Comparison of ENCODE assay signal across 8 cellular contexts in the genomic region with DNA sequence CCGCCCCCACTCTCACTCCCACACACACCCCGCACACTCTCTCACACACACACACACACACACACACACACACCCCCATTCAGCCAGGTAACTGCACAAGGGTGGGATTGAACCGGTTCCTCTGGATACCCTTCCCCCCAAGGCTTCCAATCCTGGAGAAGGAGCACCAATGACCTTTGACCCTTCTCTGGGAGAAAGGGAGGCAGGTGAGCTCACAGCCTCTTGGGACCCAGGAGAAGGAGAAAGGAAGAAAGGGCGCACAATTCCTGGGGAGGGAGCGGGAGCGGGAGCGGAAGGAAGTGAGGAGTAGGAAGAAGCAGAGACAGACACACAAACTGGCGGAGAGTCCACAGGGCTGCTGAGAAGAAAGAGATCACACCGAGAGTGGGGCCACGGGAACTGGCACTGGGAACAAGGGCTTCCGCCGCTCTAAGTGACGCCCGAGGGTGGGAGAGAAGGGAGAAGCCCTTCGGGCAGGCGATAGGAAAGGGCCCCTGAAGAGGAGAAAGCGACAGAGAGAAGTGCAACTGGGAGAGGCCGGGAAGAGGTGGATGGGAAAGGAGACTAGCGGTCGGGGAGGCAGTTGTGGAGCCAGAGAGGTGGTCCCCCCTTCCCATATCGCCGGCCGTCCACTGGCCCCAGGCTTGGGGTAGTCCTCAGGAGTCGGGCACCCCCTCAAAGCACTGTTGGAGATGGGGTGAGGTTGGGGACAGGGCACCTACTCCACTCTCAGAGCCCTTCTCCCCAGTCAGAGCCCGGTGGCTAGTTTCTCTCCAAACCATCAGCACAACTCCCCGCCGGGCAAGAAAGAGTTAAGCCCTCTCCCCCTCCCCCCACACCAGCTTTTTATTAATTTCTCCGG. TPM values are rescaled to one million over a fixed set of nuclear protein-coding genes. Genes with fewer than 3 reads are reported as not detected.
A peak's percentile ranks its signal among the peaks of the same experiment; 100 is the strongest.
DNase-seq lines count a peak whose midpoint lies in the region; ATAC-seq, FAIRE-seq and TF ChIP-seq lines count a peak whose summit lies in the region.
"Had no signal": no experiment of that assay in that cellular context is flagged by ENCODE, and none has a peak within 500 bp of the region (broad histone marks: within the 10 kb centered on the region; RNA-seq: fewer than 3 reads in every experiment).

No MANE protein-coding gene starts in this region.

- TF ChIP-seq CTCF in HFFc6 (IDR thresholded peaks at IDR 0.05), result no peak
- no peak for TF ChIP-seq CTCF in omental fat pad (IDR thresholded peaks at IDR 0.05)

- no peaks in the 10 kb centered on the region for H3K9me3 Mint-ChIP-seq in HFFc6
- H3K9me3 Mint-ChIP-seq in activated T-helper 1 cell treated with anti-CD3 and anti-CD28 coated beads, Interleukin-12 subunit alpha, Interleukin-12 subunit beta, Interleukin-2, Interleukin-4 antibody, amounts not matched to agents 30 ng/mL and 10 ng/mL and 1 ng/mL, durations not matched to agents 14 hours and 24 hours and 36 hours, result no peaks in the 10 kb centered on the region

- no peaks in the 10 kb centered on the region for H3K36me3 Mint-ChIP-seq in HFFc6 (ENCODE audit: low read depth)
- peaks cover 12% of the 10 kb centered on the region for H3K36me3 Mint-ChIP-seq in activated T-helper 1 cell treated with anti-CD3 and anti-CD28 coated beads, Interleukin-12 subunit alpha, Interleukin-12 subunit beta, Interleukin-2, Interleukin-4 antibody, amounts not matched to agents 30 ng/mL and 10 ng/mL and 1 ng/mL, durations not matched to agents 14 hours and 24 hours and 36 hours (ENCODE audit: low read depth)

- ATAC-seq in omental fat pad (ENCODE audit: low FRiP score), result no peak

- peak overlapping the region; percentile 64; the same call in 1 of the 2 replicates for H3K27ac Mint-ChIP-seq in HFFc6
- peak overlapping the region; percentile 61 for H3K27ac Mint-ChIP-seq in activated T-helper 1 cell treated with anti-CD3 and anti-CD28 coated beads, Interleukin-12 subunit alpha, Interleukin-12 subunit beta, Interleukin-2, Interleukin-4 antibody, amounts not matched to agents 30 ng/mL and 10 ng/mL and 1 ng/mL, durations not matched to agents 14 hours and 24 hours and 36 hours

- peak overlapping the region; percentile 90 for H3K4me3 Mint-ChIP-seq in HFFc6
- peak overlapping the region; percentile 71 for H3K4me3 Mint-ChIP-seq in activated T-helper 1 cell treated with anti-CD3 and anti-CD28 coated beads, Interleukin-12 subunit alpha, Interleukin-12 subunit beta, Interleukin-2, Interleukin-4 antibody, amounts not matched to agents 30 ng/mL and 10 ng/mL and 1 ng/mL, durations not matched to agents 14 hours and 24 hours and 36 hours

- H3K4me3 ChIP-seq in iPS-20b (ENCODE audit: low read length), result peak overlapping the region; percentile 80
- peak overlapping the region; percentile 8 to 31 for H3K4me3 ChIP-seq in small intestine (ENCODE audit: low read depth in 1 of 2, low read length in 2 of 2)

- H3K27ac ChIP-seq in iPS-20b (ENCODE audit: low read length), result no peak overlapping the region
- peak overlapping the region in 1 of 2 donors; percentile 15 for H3K27ac ChIP-seq in small intestine (ENCODE audit: low read depth in 1 of 2, low read length in 1 of 2)

- peaks cover 11% of the 10 kb centered on the region for H3K27me3 Mint-ChIP-seq in HFFc6 (ENCODE audit: insufficient read depth)
- H3K27me3 Mint-ChIP-seq in activated T-helper 1 cell treated with anti-CD3 and anti-CD28 coated beads, Interleukin-12 subunit alpha, Interleukin-12 subunit beta, Interleukin-2, Interleukin-4 antibody, amounts not matched to agents 30 ng/mL and 10 ng/mL and 1 ng/mL, durations not matched to agents 14 hours and 24 hours and 36 hours (ENCODE audit: insufficient read depth), result peaks cover 26% of the 10 kb centered on the region

- intact Hi-C loops in activated T-helper 1 cell treated with anti-CD3 and anti-CD28 coated beads, Interleukin-12 subunit alpha, Interleukin-12 subunit beta, Interleukin-2, Interleukin-4 antibody, amounts not matched to agents 30 ng/mL and 10 ng/mL and 1 ng/mL, durations not matched to agents 14 hours and 24 hours and 36 hours (cut with micrococcal nuclease), result no loop called here

- 6 to 13% (median 12%) methylated on average over 23 to 28 of the region's 28 CpGs for WGBS in small intestine, 3 donors

- peak overlapping the region; percentile 68; the same call in 1 of the 2 replicates for H3K9ac ChIP-seq in iPS-20b (ENCODE audit: low read depth, low read length)

- no peaks in the 10 kb centered on the region for H3K36me3 ChIP-seq in iPS-20b (ENCODE audit: insufficient read depth, low read depth, low read length)
- peaks cover 0 to 3% of the 10 kb centered on the region in 2 donors for H3K36me3 ChIP-seq in small intestine (ENCODE audit: control insufficient read depth in 2 of 2, insufficient read depth in 2 of 2, low read length in 2 of 2)

- H3K4me1 ChIP-seq in iPS-20b (ENCODE audit: insufficient read depth, low read length), result peaks cover 19% of the 10 kb centered on the region; the same call in 1 of the 2 replicates
- H3K4me1 ChIP-seq in small intestine (ENCODE audit: control insufficient read depth in 2 of 2, insufficient read depth in 1 of 2, low read depth in 1 of 2, low read length in 1 of 2), result peaks cover 5 to 13% of the 10 kb centered on the region in 2 donors

- H3K27me3 ChIP-seq in iPS-20b (ENCODE audit: insufficient read depth, low read length), result peaks cover 35% of the 10 kb centered on the region
- no peaks in the 10 kb centered on the region for H3K27me3 ChIP-seq in small intestine (ENCODE audit: control insufficient read depth in 2 of 2, insufficient read depth in 2 of 2, low read length in 2 of 2)

- DNase-seq in HFFc6, result no peak
- no peak for DNase-seq in activated T-helper 1 cell treated with anti-CD3 and anti-CD28 coated beads, Interleukin-12 subunit alpha, Interleukin-12 subunit beta, Interleukin-2, Interleukin-4 antibody, amounts not matched to agents 30 ng/mL and 10 ng/mL and 1 ng/mL, durations not matched to agents 14 hours and 24 hours and 36 hours (ENCODE audit: low spot score)
- DNase-seq in small intestine, result peak; percentile 62
- DNase-seq in omental fat pad (ENCODE audit: low spot score), result no peak
- no peak for DNase-seq in DMS79 treated with DMSO at 0.1 percent for 48 hours (lab: John Stamatoyannopoulos, UW)
- DNase-seq in activated effector memory CD4-positive, alpha-beta T cell treated with Interleukin-2 at 50 U/mL for 16 hours, result no peak
- DNase-seq: NCI-H2107 had no signal

- FAIRE-seq in small intestine (lab: Jason Lieb, UNC), result no peak

- H3K4me1 Mint-ChIP-seq in HFFc6 (ENCODE audit: low read depth), result peaks cover 42% of the 10 kb centered on the region
- peaks cover 37% of the 10 kb centered on the region for H3K4me1 Mint-ChIP-seq in activated T-helper 1 cell treated with anti-CD3 and anti-CD28 coated beads, Interleukin-12 subunit alpha, Interleukin-12 subunit beta, Interleukin-2, Interleukin-4 antibody, amounts not matched to agents 30 ng/mL and 10 ng/mL and 1 ng/mL, durations not matched to agents 14 hours and 24 hours and 36 hours (ENCODE audit: low read depth)

- H3K9me3 ChIP-seq in iPS-20b (ENCODE audit: insufficient read depth, low read depth, low read length) (no peaks in the 10 kb centered on the region), small intestine (ENCODE audit: control insufficient read depth, low read depth) (no peaks in the 10 kb centered on the region)

RNA-seq across cellular contexts. Expression of a gene that starts 1.3 kb away (rescaled TPM):
- total RNA-seq in HFFc6 (2021; fragmentation: NEBNext Ultra II Directional; extraction: Animal tissue kit (Norgen Biotek cat#: 25700)), result 10 to 100 TPM in 4 of 6 experiments, 1 to 10 TPM in 2; 4.3 to 14.1 (median 11.4) TPM
- 1.6 and 3.6 TPM in 2 replicates for total RNA-seq in activated T-helper 1 cell treated with anti-CD3 and anti-CD28 coated beads, Interleukin-12 subunit alpha, Interleukin-12 subunit beta, Interleukin-2, Interleukin-4 antibody, amounts not matched to agents 30 ng/mL and 10 ng/mL and 1 ng/mL, durations not matched to agents 14 hours and 24 hours and 36 hours
- polyA plus RNA-seq in small intestine, result 1 to 10 TPM in 1 of 3 donors, under 1 TPM in 2; 0.54 to 2.1 (median 0.67) TPM
- under 1 TPM in 2 of 4 donors, not detected in 2; 0.12 to 0.44 TPM for total RNA-seq in omental fat pad

RNA-seq across cellular contexts. Expression of a gene that starts 21.8 kb away (rescaled TPM):
- 10 to 100 TPM; 66.4 to 78.5 (median 68.7) TPM for total RNA-seq in HFFc6 (2021; fragmentation: NEBNext Ultra II Directional; extraction: Animal tissue kit (Norgen Biotek cat#: 25700))
- total RNA-seq in activated T-helper 1 cell treated with anti-CD3 and anti-CD28 coated beads, Interleukin-12 subunit alpha, Interleukin-12 subunit beta, Interleukin-2, Interleukin-4 antibody, amounts not matched to agents 30 ng/mL and 10 ng/mL and 1 ng/mL, durations not matched to agents 14 hours and 24 hours and 36 hours, result 97.1 and 101 TPM in 2 replicates
- 10 to 100 TPM; 14.1 to 25.7 (median 17.4) TPM for polyA plus RNA-seq in small intestine
- total RNA-seq in omental fat pad, result 10 to 100 TPM; 16.6 to 38.0 (median 25.6) TPM

RNA-seq across cellular contexts. Expression of a gene that starts 33.5 kb away (rescaled TPM):
- total RNA-seq in HFFc6 (2021; fragmentation: NEBNext Ultra II Directional; extraction: Animal tissue kit (Norgen Biotek cat#: 25700)), result 10 to 100 TPM; 26.6 to 35.6 (median 29.6) TPM
- total RNA-seq in activated T-helper 1 cell treated with anti-CD3 and anti-CD28 coated beads, Interleukin-12 subunit alpha, Interleukin-12 subunit beta, Interleukin-2, Interleukin-4 antibody, amounts not matched to agents 30 ng/mL and 10 ng/mL and 1 ng/mL, durations not matched to agents 14 hours and 24 hours and 36 hours, result 13.7 and 16.9 TPM in 2 replicates
- polyA plus RNA-seq in small intestine, result 10 to 100 TPM; 27.2 to 39.6 (median 34.0) TPM
- 10 to 100 TPM; 42.2 to 72.7 (median 50.7) TPM for total RNA-seq in omental fat pad

RNA-seq across cellular contexts. Expression of a gene that starts 37.1 kb away (rescaled TPM):
- under 1 TPM; 0.28 to 0.91 (median 0.76) TPM for total RNA-seq in HFFc6 (2021; fragmentation: NEBNext Ultra II Directional; extraction: Animal tissue kit (Norgen Biotek cat#: 25700))
- total RNA-seq in activated T-helper 1 cell treated with anti-CD3 and anti-CD28 coated beads, Interleukin-12 subunit alpha, Interleukin-12 subunit beta, Interleukin-2, Interleukin-4 antibody, amounts not matched to agents 30 ng/mL and 10 ng/mL and 1 ng/mL, durations not matched to agents 14 hours and 24 hours and 36 hours, result 0.32 and 0.49 TPM in 2 replicates
- polyA plus RNA-seq in small intestine, result 1 to 10 TPM in 2 of 3 donors, not detected in 1; 5.0 to 6.2 TPM
- total RNA-seq in omental fat pad, result 1 to 10 TPM in 3 of 4 donors, not detected in 1; 1.1 to 4.9 (median 2.6) TPM
